ENCODE assay signal across 20 cellular contexts in genomic region chr20:52279667-52280180, GRCh38.
DNase-seq lines count a peak whose midpoint lies in the region; ATAC-seq and TF ChIP-seq lines count a peak whose summit lies in the region.
"Had no signal": no experiment of that assay in that cellular context is flagged by ENCODE, and none has a peak within 500 bp of the region (broad histone marks: within the 10 kb centered on the region; RNA-seq: fewer than 3 reads in every experiment).

No MANE protein-coding gene starts in this region.

- H3K9me3 ChIP-seq in A673 (ENCODE audit: low read depth, low read length, poor library complexity, severe bottlenecking) (no peaks in the 10 kb centered on the region), GM23248 (ENCODE audit: low read depth) (no peaks in the 10 kb centered on the region)
- H3K9me3 ChIP-seq: A549, Caco-2, SJCRH30 had no signal

- TF ChIP-seq CTCF in A673 (conservative IDR thresholded peaks at IDR 0.05; ENCODE audit: low read depth, low read length) (no peak), fibroblast of pulmonary artery (IDR thresholded peaks at IDR 0.05; ENCODE audit: low read length, missing control alignments) (no peak)

- H3K27me3 ChIP-seq in A673 (replicated peaks; ENCODE audit: insufficient read depth, low read depth, low read length, poor library complexity) = no peaks in the 10 kb centered on the region
- H3K27me3 ChIP-seq in GM23248 (replicated peaks; ENCODE audit: insufficient read depth) = peaks cover 23% of the 10 kb centered on the region

- H3K27ac ChIP-seq in A673 (ENCODE audit: low read depth, low read length, poor library complexity, severe bottlenecking) (peak overlapping the region; percentile 2), GM23248 (no peak overlapping the region)
- H3K27ac ChIP-seq: A549, SJCRH30 had no signal

- DNase-seq in A673 (ENCODE audit: low spot score) = peak; percentile 41
- DNase-seq in GM23248 = peak; percentile 36
- peak; percentile 29 for DNase-seq in RPMI7951 (ENCODE audit: low read depth)
- peak; percentile 78 for DNase-seq in fibroblast of pulmonary artery (ENCODE audit: low read depth)
- no peak for DNase-seq in activated CD4-positive, alpha-beta T cell treated with anti-CD3 and anti-CD28 coated beads for 48 hours
- DNase-seq in T1000 (lab: John Stamatoyannopoulos, UW) = no peak
- no peak for DNase-seq in germinal center (ENCODE audit: low spot score)
- DNase-seq: Caco-2; CD4-positive, CD25-positive, alpha-beta regulatory T cell; DMS53; GOT3; HFFc6; IMR-90; Karpas-422; NCI-H187; NCI-H748 treated with DMSO at 0.1 percent for 48 hours; PC-3 had no signal

- WGBS in GM23248 (ENCODE audit: low coverage in 1 of 2, low lambda C conversion rate in 2 of 2, missing lambda C conversion rate in 2 of 2), 2 experiments = 19 to 27% methylated on average over 2 of the region's 2 CpGs

- in situ Hi-C loops in GM23248 (cut with MboI) = no loop called here

- CTCF ChIA-PET in A673 (lab: Charles Lee) = no interaction called here

- H3K4me2 ChIP-seq in GM23248 (ENCODE audit: unreplicated experiment) = no peak overlapping the region
- H3K4me2 ChIP-seq: A549 had no signal

- no peaks in the 10 kb centered on the region for H4K20me1 ChIP-seq in GM23248 (ENCODE audit: insufficient read depth)

- no peak overlapping the region for H3K9ac ChIP-seq in GM23248

- no peaks in the 10 kb centered on the region for H3K79me2 ChIP-seq in GM23248 (ENCODE audit: insufficient read depth)

- no peak for ATAC-seq in HG02678 (IDR thresholded peaks at IDR 0.05; ENCODE audit: unreplicated experiment)
- ATAC-seq: A549, PC-3 had no signal

- H2AFZ ChIP-seq in GM23248 = no peak overlapping the region

- H3K9me2 ChIP-seq in GM23248 (ENCODE audit: insufficient read depth) = no peaks in the 10 kb centered on the region

- POLR2A ChIA-PET in A673 (lab: Charles Lee; ENCODE audit: low non-redundant PET) = no interaction called here

- peaks cover 22% of the 10 kb centered on the region for H3K4me1 ChIP-seq in A673 (ENCODE audit: insufficient read depth, low read length, poor library complexity, severe bottlenecking)
- H3K4me1 ChIP-seq in GM23248 (ENCODE audit: insufficient read depth) = no peaks in the 10 kb centered on the region
- H3K4me1 ChIP-seq: A549, Caco-2 had no signal

- intact Hi-C loops in A673 (cut with micrococcal nuclease; ENCODE audit: unreplicated experiment) = no loop called here

- H3K4me3 ChIP-seq in A673 (ENCODE audit: low read depth, low read length, poor library complexity, severe bottlenecking) (no peak overlapping the region), GM23248 (no peak overlapping the region), fibroblast of pulmonary artery (replicated peaks; ENCODE audit: low read depth, low read length) (no peak overlapping the region)
- H3K4me3 ChIP-seq: A549, SJCRH30 had no signal

- H3F3A ChIP-seq in GM23248 (ENCODE audit: insufficient read depth) = no peaks in the 10 kb centered on the region

- BruUV-seq in A673 (replicated peaks; lab: Mats Ljungman, UMichigan) = no TSS peak

- H3K36me3 ChIP-seq in A673 (ENCODE audit: insufficient read depth, low read length, poor library complexity, severe bottlenecking) (no peaks in the 10 kb centered on the region), GM23248 (ENCODE audit: low read depth) (no peaks in the 10 kb centered on the region)
- H3K36me3 ChIP-seq: SJCRH30 had no signal

Comparison
In these comparisons a context has a peak if more than half of its experiments do, and no peak if none do; other contexts are left out.
1. DNase-seq: peak in A673 (single experiment), GM23248 (single experiment), RPMI7951 (single experiment) and fibroblast of pulmonary artery (single experiment); none in activated CD4-positive, alpha-beta T cell treated with anti-CD3 and anti-CD28 coated beads for 48 hours (single experiment), T1000 (single experiment) and germinal center (single experiment).